26 cellular contexts compared by ENCODE assay signal in genomic region chr12:122158700-122159285, GRCh38. TPM values are rescaled to one million over a fixed set of nuclear protein-coding genes. Genes with fewer than 3 reads are reported as not detected.
DNase-seq lines count a peak whose midpoint lies in the region; ATAC-seq, FAIRE-seq and TF ChIP-seq lines count a peak whose summit lies in the region.
"Had no signal": no experiment of that assay in that cellular context is flagged by ENCODE, and none has a peak within 500 bp of the region (broad histone marks: within the 10 kb centered on the region; RNA-seq: fewer than 3 reads in every experiment).

No MANE protein-coding gene starts in this region.

- H3K4me3 ChIP-seq in breast epithelium (no peak overlapping the region), bronchial epithelial cell (ENCODE audit: low read depth, low read length) (no peak overlapping the region)
- H3K4me3 ChIP-seq: GM23338 had no signal

- CTCF ChIA-PET in MCF 10A (lab: Yijun Ruan, JAX), result interaction anchor here (0.8 to 1.5 kb wide), 3 partner anchors 27 to 32 kb away, joined by 3 to 5 read pairs (median 4); no protein-coding TSS in a partner anchor

- TF ChIP-seq CTCF in MCF 10A (IDR thresholded peaks at IDR 0.05; ENCODE audit: unreplicated experiment) (no peak), breast epithelium (IDR thresholded peaks at IDR 0.05) (no peak), bronchial epithelial cell (IDR thresholded peaks at IDR 0.05; ENCODE audit: insufficient read depth, low read length, severe bottlenecking) (no peak)

- no peaks in the 10 kb centered on the region for H3K9me3 Mint-ChIP-seq in MCF 10A (ENCODE audit: unreplicated experiment)
- H3K9me3 Mint-ChIP-seq: CD8-positive, alpha-beta memory T cell; GM23338; HFFc6; IgD-negative memory B cell had no signal

- no peaks in the 10 kb centered on the region for H3K36me3 ChIP-seq in breast epithelium
- H3K36me3 ChIP-seq in bronchial epithelial cell (ENCODE audit: control insufficient read depth, insufficient read depth, low read length), result no peaks in the 10 kb centered on the region
- H3K36me3 ChIP-seq: BE2C had no signal

- DNase-seq in MCF 10A (ENCODE audit: unreplicated experiment) (peak; percentile 4), breast epithelium (ENCODE audit: low spot score in 2 of 2) (no peak), T-helper 17 cell (no peak), bronchial epithelial cell (ENCODE audit: low read depth) (peak; percentile 89), HTR-8/SVneo (ENCODE audit: insufficient read length, low spot score) (no peak), hypothalamus (lab: John Stamatoyannopoulos, UW) (no peak), NCI-H187 treated with DMSO at 0.1 percent for 48 hours (lab: John Stamatoyannopoulos, UW) (no peak)
- DNase-seq: ACHN; BE2C; C1 segment of cervical spinal cord; CD4-positive, CD25-positive, alpha-beta regulatory T cell; CD8-positive, alpha-beta memory T cell; COR-L47; DMS 273 treated with DMSO at 0.1 percent for 48 hours; DMS79; GDM1; HCEC 1CT; HFFc6 had no signal

- H3K36me3 Mint-ChIP-seq in MCF 10A (ENCODE audit: insufficient read depth, unreplicated experiment) (peaks cover 11% of the 10 kb centered on the region), T-helper 17 cell (ENCODE audit: low read depth) (no peaks in the 10 kb centered on the region)
- H3K36me3 Mint-ChIP-seq: CD4-positive, CD25-positive, alpha-beta regulatory T cell; CD8-positive, alpha-beta memory T cell; IgD-negative memory B cell had no signal

- intact Hi-C loops in MCF 10A (cut with micrococcal nuclease), result no loop called here
- intact Hi-C loops in breast epithelium (cut with DNase I; ENCODE audit: low total_unique reads), result no loop called here

- no peak overlapping the region for H3K27ac Mint-ChIP-seq in MCF 10A (ENCODE audit: low read depth, unreplicated experiment)
- H3K27ac Mint-ChIP-seq in T-helper 17 cell, result no peak overlapping the region
- H3K27ac Mint-ChIP-seq: CD4-positive, CD25-positive, alpha-beta regulatory T cell; CD8-positive, alpha-beta memory T cell; GM23338; HFFc6; IgD-negative memory B cell had no signal

- no peak overlapping the region for H3K27ac ChIP-seq in breast epithelium

- FAIRE-seq in bronchial epithelial cell (lab: Jason Lieb, UNC) (no peak), HTR-8/SVneo (lab: Jason Lieb, UNC) (no peak)
- FAIRE-seq: A204.1, GM12892, GM18507, H54, HepG2 had no signal

- no peak for ATAC-seq in T-helper 17 cell
- ATAC-seq: GM23338, HepG2 had no signal

- H3K9me3 ChIP-seq in breast epithelium (no peaks in the 10 kb centered on the region), T-helper 17 cell (ENCODE audit: control insufficient read depth, low read length, poor library complexity, severe bottlenecking) (no peaks in the 10 kb centered on the region)
- H3K9me3 ChIP-seq: BE2C had no signal

- no peaks in the 10 kb centered on the region for H3K27me3 Mint-ChIP-seq in MCF 10A (ENCODE audit: insufficient read depth, unreplicated experiment)
- peaks cover 8% of the 10 kb centered on the region for H3K27me3 Mint-ChIP-seq in T-helper 17 cell

- H3K4me1 ChIP-seq in breast epithelium, result no peaks in the 10 kb centered on the region
- H3K4me1 ChIP-seq: BE2C had no signal

- H3K4me1 Mint-ChIP-seq in MCF 10A (ENCODE audit: insufficient read depth, unreplicated experiment) (peaks cover 6% of the 10 kb centered on the region), T-helper 17 cell (no peaks in the 10 kb centered on the region)

- no peak overlapping the region for H3K4me3 Mint-ChIP-seq in MCF 10A (ENCODE audit: unreplicated experiment)
- peak overlapping the region; percentile 49 for H3K4me3 Mint-ChIP-seq in T-helper 17 cell
- H3K4me3 Mint-ChIP-seq: CD4-positive, CD25-positive, alpha-beta regulatory T cell; CD8-positive, alpha-beta memory T cell; GM23338; HFFc6; IgD-negative memory B cell had no signal

- no TSS peak for BruUV-seq in MCF 10A (replicated peaks; lab: Mats Ljungman, UMichigan)

- H3K27me3 ChIP-seq in breast epithelium, result no peaks in the 10 kb centered on the region
- no peaks in the 10 kb centered on the region for H3K27me3 ChIP-seq in bronchial epithelial cell (ENCODE audit: control insufficient read depth, insufficient read depth, low read length)
- H3K27me3 ChIP-seq: BE2C had no signal

- TF ChIP-seq POLR2A in breast epithelium (IDR thresholded peaks at IDR 0.05), result no peak

- POLR2A ChIA-PET in MCF 10A (lab: Yijun Ruan, JAX), result no interaction called here

RNA-seq across cellular contexts. Expression of gene IL31, which starts 15.2 kb away (rescaled TPM):
- total RNA-seq in MCF 10A (2022), result not detected in 2 replicates
- not detected for total RNA-seq in breast epithelium
- total RNA-seq in T-helper 17 cell, result not detected
- total RNA-seq in bronchial epithelial cell, result not detected in 2 replicates
- total RNA-seq: CD4-positive, CD25-positive, alpha-beta regulatory T cell; Daoy; GM23338; HepG2; HFFc6 had no signal

RNA-seq across cellular contexts. Expression of gene LRRC43, which starts 24.1 kb away (rescaled TPM):
- total RNA-seq in MCF 10A (2022) (not detected in 2 replicates), breast epithelium (1 to 10 TPM in 1 of 3 donors, under 1 TPM in 2; 0.66 to 2.3 (median 0.80) TPM), T-helper 17 cell (not detected), bronchial epithelial cell (under 0.01 and 0.51 TPM in 2 replicates)
- total RNA-seq: CD4-positive, CD25-positive, alpha-beta regulatory T cell; GM23338; HepG2; HFFc6 had no signal

RNA-seq across cellular contexts. Expression of gene B3GNT4, which starts 44.7 kb away (rescaled TPM):
- total RNA-seq in MCF 10A (2022) (1.5 and 1.8 TPM in 2 replicates), breast epithelium (1 to 10 TPM in 1 of 3 donors, not detected in 2; 1.6 TPM), T-helper 17 cell (not detected), bronchial epithelial cell (0.53 and 2.0 TPM in 2 replicates)
- total RNA-seq: CD4-positive, CD25-positive, alpha-beta regulatory T cell; Daoy had no signal

Comparison
In these comparisons a context has a peak if more than half of its experiments do, and no peak if none do; other contexts are left out.
1. DNase-seq: peak in MCF 10A (single experiment) and bronchial epithelial cell (single experiment); none in breast epithelium (0 of 2), T-helper 17 cell (0 of 3), HTR-8/SVneo (single experiment), hypothalamus (0 of 51) and NCI-H187 treated with DMSO at 0.1 percent for 48 hours (single experiment).